ENCODE assay signal across 8 cellular contexts in the genomic region with DNA sequence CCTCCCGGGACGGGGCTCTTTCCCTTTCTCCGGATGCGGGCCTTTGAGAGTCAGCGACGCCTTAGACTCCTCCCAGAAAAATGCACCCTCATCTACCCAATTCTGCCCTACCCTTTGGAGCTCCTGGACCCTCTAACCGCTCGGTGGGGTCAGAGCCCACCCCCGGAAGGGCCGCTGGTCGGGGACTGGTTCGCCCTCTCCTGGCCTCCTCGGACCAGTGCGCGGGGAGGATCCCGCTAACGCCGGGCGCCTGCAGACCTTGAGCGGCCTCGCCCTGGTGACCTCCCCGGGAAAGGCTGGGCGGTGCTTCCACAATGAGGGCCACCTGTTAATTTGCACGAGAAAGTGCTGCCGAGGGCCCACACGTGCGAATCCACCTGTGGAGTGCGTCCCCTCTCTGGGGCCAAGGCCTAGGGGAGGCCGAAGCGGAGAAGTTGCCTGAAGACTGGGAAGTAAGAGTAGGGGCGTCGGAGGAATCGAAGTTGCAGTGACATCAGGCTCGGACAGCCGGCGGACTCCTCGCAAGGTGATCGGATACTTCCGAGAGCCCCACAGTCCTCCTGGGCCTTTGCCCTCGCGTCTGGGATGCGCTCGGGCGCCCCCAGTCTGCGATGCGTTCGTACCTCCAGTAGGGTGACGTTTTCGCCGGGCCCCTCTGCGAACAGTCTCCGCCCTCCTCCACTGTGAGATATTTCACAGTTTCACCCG.
DNase-seq lines count a peak whose midpoint lies in the region; ATAC-seq, FAIRE-seq and TF ChIP-seq lines count a peak whose summit lies in the region.

No MANE protein-coding gene starts in this region.

- intact Hi-C loops in HepG2 (cut with micrococcal nuclease; ENCODE audit: unreplicated experiment): loop anchor here (1.0 to 5.0 kb wide), 5 partner anchors 60 to 554 kb away; partner anchors contain the start of gene SESN3

- H3K9ac ChIP-seq in HepG2 (ENCODE audit: insufficient read depth, low read depth, low read length): no peak overlapping the region

- ATAC-seq in GM18868 (IDR thresholded peaks at IDR 0.05; ENCODE audit: unreplicated experiment) (peak; percentile 85), HG03103 (IDR thresholded peaks at IDR 0.05; ENCODE audit: low read depth, unreplicated experiment) (peak; percentile 82), HepG2 (peak; percentile 89)

- TF ChIP-seq POLR2A in HepG2 (IDR thresholded peaks at IDR 0.05; ENCODE audit: insufficient read depth in 1 of 2, low read depth in 2 of 2, low read length in 2 of 2): no peak

- BruUV-seq in HepG2 (replicated peaks; lab: Mats Ljungman, UMichigan): no TSS peak

- in situ Hi-C loops in HepG2 (cut with HindIII; ENCODE audit: extremely low pct_ligation_motif_present, low pct_unique_long_range_greater_than_20kb): loop anchor here (5.0 to 10.0 kb wide), 3 partner anchors 214 to 616 kb away; no protein-coding TSS in a partner anchor

- TF ChIP-seq CTCF in HepG2 (CRISPR knock-in tag; IDR thresholded peaks at IDR 0.05): no peak; the same call in 1 of the 2 replicates

- H2AFZ ChIP-seq in HepG2 (ENCODE audit: low read length): no peak overlapping the region

- WGBS in HepG2 (ENCODE audit: low lambda C conversion rate): 77% methylated on average over 46 of the region's 53 CpGs

- POLR2A ChIA-PET in HepG2 (lab: Yijun Ruan, JAX): interaction anchor here (1.1 kb wide), 1 partner anchor 84 kb away, joined by 3 read pairs; no protein-coding TSS in a partner anchor

- peak; percentile 81 for TF ChIP-seq RAD21 in HepG2 (CRISPR knock-in tag; IDR thresholded peaks at IDR 0.05)

- H3K4me1 ChIP-seq in HepG2 (ENCODE audit: insufficient read depth, low read length): peaks cover 44% of the 10 kb centered on the region

- no peak for FAIRE-seq in HepG2 (lab: Jason Lieb, UNC)

- TF ChIP-seq EP300 in HepG2 (IDR thresholded peaks at IDR 0.05; ENCODE audit: low read depth in 2 of 2, low read length in 2 of 2): no peak
- no peak for TF ChIP-seq EP300 in HepG2 (CRISPR knock-in tag; IDR thresholded peaks at IDR 0.05; ENCODE audit: borderline replicate concordance)

- peak overlapping the region; percentile 78 for H3K4me2 ChIP-seq in HepG2 (ENCODE audit: low read depth, low read length)

- CTCF ChIA-PET in HepG2 (lab: Yijun Ruan, JAX; ENCODE audit: low intra/inter-chr PET ratio, low total read pairs): interaction anchor here (1.2 to 2.4 kb wide), 6 partner anchors 82 to 1276 kb away, joined by 3 to 35 read pairs (median 6); no protein-coding TSS in a partner anchor

- DNase-seq in AG08395 (ENCODE audit: low spot score) (peak; percentile 92), NCI-H2227 (lab: John Stamatoyannopoulos, UW; ENCODE audit: unreplicated experiment) (peak; percentile 87), dermis blood vessel endothelial cell (peak; percentile 95), HepG2 (ENCODE audit: low spot score) (peak; percentile 78)
- DNase-seq in activated CD4-positive, alpha-beta T cell treated with anti-CD3 and anti-CD28 coated beads, Interleukin-2, amount 50 U/mL, for 1 hour: peak; percentile 89
- DNase-seq in stimulated activated CD4-positive, alpha-beta T cell treated with anti-CD3 and anti-CD28 coated beads, Interleukin-2, amount 100 ng/mL, for 48 hours: peak; percentile 81 to 84

- no peaks in the 10 kb centered on the region for H3K9me3 ChIP-seq in HepG2 (ENCODE audit: low read length)

- H3K27me3 ChIP-seq in HepG2 (ENCODE audit: control insufficient read depth in 1 of 2, insufficient read depth in 2 of 2, low read length in 2 of 2): no peaks in the 10 kb centered on the region; a peak in 1 of 5 replicates

- no peaks in the 10 kb centered on the region for H3K36me3 ChIP-seq in HepG2 (replicated peaks in 1 of 2; ENCODE audit: control insufficient read depth in 1 of 2, insufficient read depth in 2 of 2, low read length in 2 of 2)

- H3K4me3 ChIP-seq in HepG2 (replicated peaks in 1 of 3; ENCODE audit: insufficient read depth in 1 of 3, low read depth in 2 of 3, low read length in 3 of 3): peak overlapping the region in 1 of 3 experiments; percentile 48; a peak in 1 of 6 replicates

- H3K27ac ChIP-seq in HepG2 (ENCODE audit: extremely low read length, insufficient read depth, low read length): no peak overlapping the region

- H4K20me1 ChIP-seq in HepG2 (ENCODE audit: insufficient read depth, low read length): no peaks in the 10 kb centered on the region

- no peaks in the 10 kb centered on the region for H3K79me2 ChIP-seq in HepG2 (ENCODE audit: insufficient read depth, low read length)

TF ChIP-seq in HepG2, 621 proteins besides CTCF, POLR2A, EP300 and RAD21 (continues in another document):
- TF ChIP-seq RBFOX2 (IDR thresholded peaks at IDR 0.05; ENCODE audit: low read depth, low read length) (no peak), MAFG (CRISPR knock-in tag; IDR thresholded peaks at IDR 0.05) (no peak), ZFP91 (CRISPR knock-in tag; IDR thresholded peaks at IDR 0.05; ENCODE audit: borderline replicate concordance) (peak; percentile 28; the same call in 1 of the 2 replicates), HNRNPUL1 (IDR thresholded peaks at IDR 0.05; ENCODE audit: low read depth, low read length) (no peak), SMAD1 (CRISPR knock-in tag; IDR thresholded peaks at IDR 0.05; ENCODE audit: borderline replicate concordance, low read depth) (no peak), ZNF550 (CRISPR knock-in tag; IDR thresholded peaks at IDR 0.05; ENCODE audit: borderline replicate concordance) (no peak), MED13 (CRISPR knock-in tag; IDR thresholded peaks at IDR 0.05) (no peak), ZMYM4 (CRISPR knock-in tag; IDR thresholded peaks at IDR 0.05) (0 out of 2 replicates have a peak, but pooled peaks have one; percentile 36), ZNF713 (CRISPR knock-in tag; IDR thresholded peaks at IDR 0.05) (no peak), ZNF362 (CRISPR knock-in tag; IDR thresholded peaks at IDR 0.05; ENCODE audit: borderline replicate concordance) (no peak), TSC22D2 (CRISPR knock-in tag; IDR thresholded peaks at IDR 0.05; ENCODE audit: borderline replicate concordance) (no peak), HNRNPLL (IDR thresholded peaks at IDR 0.05; ENCODE audit: low read depth, low read length, poor library complexity, severe bottlenecking) (peak; percentile 48), ZGPAT (CRISPR knock-in tag; IDR thresholded peaks at IDR 0.05) (0 out of 2 replicates have a peak, but pooled peaks have one; percentile 35), SYNCRIP (IDR thresholded peaks at IDR 0.05; ENCODE audit: insufficient read depth, low read depth, low read length) (no peak), RXRA (CRISPR knock-in tag; IDR thresholded peaks at IDR 0.05) (no peak)
- TF ChIP-seq, protein P1, sequence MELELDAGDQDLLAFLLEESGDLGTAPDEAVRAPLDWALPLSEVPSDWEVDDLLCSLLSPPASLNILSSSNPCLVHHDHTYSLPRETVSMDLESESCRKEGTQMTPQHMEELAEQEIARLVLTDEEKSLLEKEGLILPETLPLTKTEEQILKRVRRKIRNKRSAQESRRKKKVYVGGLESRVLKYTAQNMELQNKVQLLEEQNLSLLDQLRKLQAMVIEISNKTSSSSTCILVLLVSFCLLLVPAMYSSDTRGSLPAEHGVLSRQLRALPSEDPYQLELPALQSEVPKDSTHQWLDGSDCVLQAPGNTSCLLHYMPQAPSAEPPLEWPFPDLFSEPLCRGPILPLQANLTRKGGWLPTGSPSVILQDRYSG (CRISPR knock-in tag; IDR thresholded peaks at IDR 0.05): no peak
